In genomic region chr1:221045842-221046831, GRCh38 we compare ENCODE assay signal across 8 cellular contexts.
DNase-seq lines count a peak whose midpoint lies in the region; ATAC-seq and TF ChIP-seq lines count a peak whose summit lies in the region.

No MANE protein-coding gene starts in this region.

- ATAC-seq in GM21526 (IDR thresholded peaks at IDR 0.05; ENCODE audit: low FRiP score, unreplicated experiment) (peak; percentile 96), HG03571 (IDR thresholded peaks at IDR 0.05; ENCODE audit: unreplicated experiment) (peak; percentile 94), upper lobe of left lung (ENCODE audit: low FRiP score in 2 of 2) (peak in 1 of 2 donors; percentile 81)

- H3K27me3 ChIP-seq in upper lobe of left lung = no peaks in the 10 kb centered on the region

- H3K27ac ChIP-seq in upper lobe of left lung = peak overlapping the region in 3 of 4 donors; percentile 31 to 51 (median 35)

- no peak for TF ChIP-seq POLR2A in upper lobe of left lung (IDR thresholded peaks at IDR 0.05)

- 62 to 74% methylated on average over 5 of the region's 5 CpGs for WGBS in upper lobe of left lung, 2 donors

- DNase-seq in GM03348 (ENCODE audit: low spot score) (peak; percentile 49), dedifferentiated amniotic fluid mesenchymal stem cell (ENCODE audit: extremely low spot score) (peak; percentile 21), upper lobe of left lung (no peak), NCI-H2196 (lab: John Stamatoyannopoulos, UW; ENCODE audit: unreplicated experiment) (no peak), SK-N-DZ (ENCODE audit: low spot score) (no peak), NCI-H524 (lab: John Stamatoyannopoulos, UW) (no peak)

- peaks cover 18 to 25% (median 20%) of the 10 kb centered on the region in 4 donors for H3K4me1 ChIP-seq in upper lobe of left lung

- no peaks in the 10 kb centered on the region for H3K9me3 ChIP-seq in upper lobe of left lung

- no peak for TF ChIP-seq CTCF in upper lobe of left lung (IDR thresholded peaks at IDR 0.05)

- H3K4me3 ChIP-seq in upper lobe of left lung = no peak overlapping the region

- no peaks in the 10 kb centered on the region for H3K36me3 ChIP-seq in upper lobe of left lung

- no peak for TF ChIP-seq EP300 in upper lobe of left lung (IDR thresholded peaks at IDR 0.05)

Comparison
In these comparisons a context has a peak if more than half of its experiments do, and no peak if none do; other contexts are left out.
1. DNase-seq: peak in GM03348 (single experiment) and dedifferentiated amniotic fluid mesenchymal stem cell (single experiment); none in upper lobe of left lung (0 of 2), NCI-H2196 (single experiment), SK-N-DZ (single experiment) and NCI-H524 (0 of 2).